ENCODE assay signal across 8 cellular contexts in the genomic region with DNA sequence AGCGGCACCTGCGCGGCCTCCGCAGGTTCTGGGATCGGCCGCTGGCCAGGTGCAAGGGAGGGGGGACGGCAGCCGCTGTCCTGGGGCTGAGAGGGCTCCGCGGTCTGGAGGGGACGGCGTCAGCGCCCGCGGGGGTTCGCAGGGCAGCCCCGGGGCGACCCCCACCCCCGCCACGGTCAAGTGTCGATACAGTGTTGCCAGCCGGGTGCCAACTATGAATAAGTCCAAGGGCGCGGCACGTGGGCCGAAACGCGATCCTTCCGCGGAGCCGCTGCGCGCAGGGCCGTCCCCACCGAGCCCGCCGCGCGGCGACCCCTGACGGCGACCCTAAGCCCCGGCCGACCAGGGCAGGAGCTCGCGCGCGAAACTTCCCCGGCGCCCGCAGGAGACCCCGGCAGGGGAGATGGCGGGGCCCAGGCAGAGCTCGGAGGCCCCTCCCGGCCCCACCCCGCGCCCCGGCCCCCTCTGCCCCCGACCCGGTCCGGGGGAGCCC. TPM values are rescaled to one million over a fixed set of nuclear protein-coding genes. Genes with fewer than 3 reads are reported as not detected.
DNase-seq lines count a peak whose midpoint lies in the region; ATAC-seq and TF ChIP-seq lines count a peak whose summit lies in the region.

No MANE protein-coding gene starts in this region.

- no peak for TF ChIP-seq POLR2A in vagina (IDR thresholded peaks at IDR 0.05)

- H3K4me3 ChIP-seq in vagina = peak overlapping the region; percentile 66 to 87

- no peaks in the 10 kb centered on the region for H3K27me3 ChIP-seq in vagina

- peak overlapping the region; percentile 78 for H3K27ac ChIP-seq in vagina

- no peak for TF ChIP-seq CTCF in vagina (IDR thresholded peaks at IDR 0.05)

- H3K27ac Mint-ChIP-seq in naive thymus-derived CD8-positive, alpha-beta T cell = no peak overlapping the region

- no peaks in the 10 kb centered on the region for H3K9me3 ChIP-seq in vagina

- peak; percentile 62 for ATAC-seq in esophagus mucosa
- ATAC-seq in naive thymus-derived CD8-positive, alpha-beta T cell = peak; percentile 15 to 29
- no peak for ATAC-seq in HG03469 (IDR thresholded peaks at IDR 0.05; ENCODE audit: unreplicated experiment)
- ATAC-seq in GM21423 (IDR thresholded peaks at IDR 0.05; ENCODE audit: unreplicated experiment) = no peak

- H3K36me3 Mint-ChIP-seq in naive thymus-derived CD8-positive, alpha-beta T cell = peaks cover 0 to 14% (median 3%) of the 10 kb centered on the region in 3 donors

- H3K4me1 ChIP-seq in vagina = peaks cover 48% of the 10 kb centered on the region

- no peaks in the 10 kb centered on the region for H3K9me3 Mint-ChIP-seq in naive thymus-derived CD8-positive, alpha-beta T cell

- H3K27me3 Mint-ChIP-seq in naive thymus-derived CD8-positive, alpha-beta T cell = no peaks in the 10 kb centered on the region

- H3K36me3 ChIP-seq in vagina = no peaks in the 10 kb centered on the region

- intact Hi-C loops in vagina (cut with DNase I) = no loop called here

- peak; percentile 44 for DNase-seq in GDM1 (lab: John Stamatoyannopoulos, UW)
- DNase-seq in LoVo (ENCODE audit: low spot score) = peak; percentile 76
- DNase-seq in activated CD4-positive, alpha-beta T cell treated with anti-CD3 and anti-CD28 coated beads, Interleukin-2, amount 50 U/mL, for 24 hours (ENCODE audit: low read depth in 1 of 2, low spot score in 1 of 2) = peak; percentile 18
- DNase-seq in naive thymus-derived CD8-positive, alpha-beta T cell = peak in 6 of 10 donors; percentile 22 to 35 (median 28)
- DNase-seq in vagina (ENCODE audit: extremely low spot score in 2 of 2) = no peak

- H3K4me3 Mint-ChIP-seq in naive thymus-derived CD8-positive, alpha-beta T cell = peak overlapping the region in 4 of 10 donors; percentile 45 to 89 (median 79)

- POLR2A ChIA-PET in naive thymus-derived CD8-positive, alpha-beta T cell (lab: Charles Lee) = interaction anchor here (0.6 to 2.1 kb wide), 3 partner anchors 10 to 57 kb away, joined by 3 to 10 read pairs (median 3); no protein-coding TSS in a partner anchor

- peaks cover 22 to 42% (median 34%) of the 10 kb centered on the region in 4 donors for H3K4me1 Mint-ChIP-seq in naive thymus-derived CD8-positive, alpha-beta T cell

RNA-seq across cellular contexts. Expression of a gene that starts 0.7 kb away (rescaled TPM):
- total RNA-seq in esophagus mucosa = 49.1 TPM
- 10 to 100 TPM; 59.0 TPM for total RNA-seq in naive thymus-derived CD8-positive, alpha-beta T cell
- polyA plus RNA-seq in naive thymus-derived CD8-positive, alpha-beta T cell = 10 to 100 TPM; 10.9 to 18.0 (median 13.2) TPM
- total RNA-seq in vagina = 34.4 TPM

Comparison
In these comparisons a context has a peak if more than half of its experiments do, and no peak if none do; other contexts are left out.
1. DNase-seq: peak in GDM1 (single experiment), LoVo (single experiment), activated CD4-positive, alpha-beta T cell treated with anti-CD3 and anti-CD28 coated beads, Interleukin-2, amount 50 U/mL, for 24 hours (2 of 2) and naive thymus-derived CD8-positive, alpha-beta T cell (6 of 10); none in vagina (0 of 2).
2. ATAC-seq: peak in esophagus mucosa (single experiment) and naive thymus-derived CD8-positive, alpha-beta T cell (2 of 2); none in HG03469 (single experiment) and GM21423 (single experiment).